ENCODE assay signal across 9 cellular contexts in genomic region chr1:84301759-84302380, GRCh38. TPM values are rescaled to one million over a fixed set of nuclear protein-coding genes. Genes with fewer than 3 reads are reported as not detected.
DNase-seq lines count a peak whose midpoint lies in the region; ATAC-seq and TF ChIP-seq lines count a peak whose summit lies in the region.
"Had no signal": no experiment of that assay in that cellular context is flagged by ENCODE, and none has a peak within 500 bp of the region (broad histone marks: within the 10 kb centered on the region; RNA-seq: fewer than 3 reads in every experiment).

No MANE protein-coding gene starts in this region.

- no peaks in the 10 kb centered on the region for H4K20me1 ChIP-seq in smooth muscle cell (ENCODE audit: low read depth)
- H4K20me1 ChIP-seq: BLaER1 had no signal

- H3K27me3 ChIP-seq in Peyer's patch (no peaks in the 10 kb centered on the region), gastroesophageal sphincter (no peaks in the 10 kb centered on the region), smooth muscle cell (ENCODE audit: low read depth) (no peaks in the 10 kb centered on the region)

- H3K9me3 ChIP-seq in Peyer's patch: no peaks in the 10 kb centered on the region
- H3K9me3 ChIP-seq in gastroesophageal sphincter: no peaks in the 10 kb centered on the region
- H3K9me3 ChIP-seq in smooth muscle cell (replicated peaks; ENCODE audit: low read depth): no peaks in the 10 kb centered on the region
- H3K9me3 ChIP-seq: BLaER1 had no signal

- no peaks in the 10 kb centered on the region for H3K79me2 ChIP-seq in smooth muscle cell (ENCODE audit: low read depth)

- peaks cover 0 to 31% (median 3%) of the 10 kb centered on the region in 4 donors for H3K4me1 ChIP-seq in Peyer's patch
- peaks cover 0 to 53% (median 3%) of the 10 kb centered on the region in 3 donors for H3K4me1 ChIP-seq in gastroesophageal sphincter
- H3K4me1 ChIP-seq in smooth muscle cell (ENCODE audit: low read depth): peaks cover 47% of the 10 kb centered on the region

- H2AFZ ChIP-seq in smooth muscle cell (ENCODE audit: low read depth): peak overlapping the region; percentile 95

- 3 to 9% methylated on average over 6 of the region's 6 CpGs for WGBS in gastroesophageal sphincter (ENCODE audit: low coverage in 1 of 2), 2 donors
- 86% methylated on average over 6 of the region's 6 CpGs for WGBS in smooth muscle cell (ENCODE audit: low lambda C conversion rate)

- TF ChIP-seq CTCF in Peyer's patch (IDR thresholded peaks at IDR 0.05): no peak
- TF ChIP-seq CTCF in gastroesophageal sphincter (IDR thresholded peaks at IDR 0.05): no peak
- no peak for TF ChIP-seq CTCF in smooth muscle cell (IDR thresholded peaks at IDR 0.05; ENCODE audit: borderline replicate concordance, insufficient read depth, poor library complexity, severe bottlenecking)

- ATAC-seq in gastroesophageal sphincter (no peak), HG03097 (IDR thresholded peaks at IDR 0.05; ENCODE audit: low FRiP score, unreplicated experiment) (no peak), GM18907 (IDR thresholded peaks at IDR 0.05; ENCODE audit: unreplicated experiment) (no peak)

- peak overlapping the region; percentile 16 for H3K4me2 ChIP-seq in smooth muscle cell
- H3K4me2 ChIP-seq: BLaER1 had no signal

- H3K4me3 ChIP-seq in Peyer's patch (peak overlapping the region in 2 of 4 donors; percentile 41 to 44), gastroesophageal sphincter (peak overlapping the region; percentile 27 to 35), smooth muscle cell (peak overlapping the region; percentile 48)
- H3K4me3 ChIP-seq: BLaER1 had no signal

- H3K27ac ChIP-seq in Peyer's patch (peak overlapping the region in 3 of 4 donors; percentile 25 to 99 (median 73)), gastroesophageal sphincter (peak overlapping the region in 3 of 4 donors; percentile 34 to 56 (median 34)), smooth muscle cell (ENCODE audit: low read depth) (no peak overlapping the region)
- H3K27ac ChIP-seq: BLaER1 had no signal

- H3K9ac ChIP-seq in smooth muscle cell (ENCODE audit: low read depth): no peak overlapping the region
- H3K9ac ChIP-seq: BLaER1 had no signal

- peaks cover 14% of the 10 kb centered on the region for H3F3A ChIP-seq in smooth muscle cell (ENCODE audit: low read depth)

- DNase-seq in NCI-H2171 treated with DMSO at 0.1 percent for 48 hours (lab: John Stamatoyannopoulos, UW) (peak; percentile 36), NCI-H2171 (lab: John Stamatoyannopoulos, UW) (no peak), Peyer's patch (no peak), smooth muscle cell (lab: John Stamatoyannopoulos, UW; ENCODE audit: unreplicated experiment) (no peak), NCI-H226 (no peak)

- no peaks in the 10 kb centered on the region for H3K36me3 ChIP-seq in Peyer's patch
- H3K36me3 ChIP-seq in gastroesophageal sphincter: no peaks in the 10 kb centered on the region
- no peaks in the 10 kb centered on the region for H3K36me3 ChIP-seq in smooth muscle cell (ENCODE audit: low read depth)
- H3K36me3 ChIP-seq: BLaER1 had no signal

- TF ChIP-seq POLR2A in Peyer's patch (IDR thresholded peaks at IDR 0.05) (no peak), gastroesophageal sphincter (IDR thresholded peaks at IDR 0.05) (no peak)

- TF ChIP-seq EP300 in gastroesophageal sphincter (IDR thresholded peaks at IDR 0.05): no peak

RNA-seq across cellular contexts. Expression of gene SAMD13, which starts 0.4 kb away (rescaled TPM):
- total RNA-seq in Peyer's patch (1 to 10 TPM; 1.1 to 3.5 (median 2.3) TPM), gastroesophageal sphincter (under 1 TPM in 3 of 4 donors, not detected in 1; 0.31 to 0.67 (median 0.57) TPM), smooth muscle cell (0.54 and 2.7 TPM in 2 replicates)
- polyA plus RNA-seq in smooth muscle cell: 0.66 and 1.0 TPM in 2 replicates
